ENCODE assay signal across 13 cellular contexts in genomic region chr16:11635127-11635652, GRCh38. TPM values are rescaled to one million over a fixed set of nuclear protein-coding genes. Genes with fewer than 3 reads are reported as not detected.
DNase-seq lines count a peak whose midpoint lies in the region; TF ChIP-seq lines count a peak whose summit lies in the region.
"Had no signal": no experiment of that assay in that cellular context is flagged by ENCODE, and none has a peak within 500 bp of the region (broad histone marks: within the 10 kb centered on the region; RNA-seq: fewer than 3 reads in every experiment).

No MANE protein-coding gene starts in this region.

- H3K79me1 ChIP-seq in mesenchymal stem cell (replicated peaks; ENCODE audit: low read length, poor library complexity, severe bottlenecking) = no peaks in the 10 kb centered on the region

- H3K27ac ChIP-seq in RWPE1 = peak overlapping the region; percentile 17
- H3K27ac ChIP-seq in mesenchymal stem cell (ENCODE audit: low read length, poor library complexity, severe bottlenecking) = no peak overlapping the region
- H3K27ac ChIP-seq in stomach = peak overlapping the region; percentile 27 to 79 (median 71)

- no peak overlapping the region for H4K91ac ChIP-seq in mesenchymal stem cell (ENCODE audit: low read length)

- H3K23ac ChIP-seq in mesenchymal stem cell (ENCODE audit: low read length in 2 of 2) = no peak overlapping the region

- peak overlapping the region in 1 of 2 experiments; percentile 32 for H3K4ac ChIP-seq in mesenchymal stem cell (ENCODE audit: low read depth in 1 of 2, low read length in 2 of 2)

- no peaks in the 10 kb centered on the region for H3K9me3 Mint-ChIP-seq in activated T-helper 2 cell treated with anti-CD3 and anti-CD28 coated beads, Interferon-gamma antibody, Interleukin-2, Interleukin-4, amounts not matched to agents 10 μg/mL and 5 μg/mL and 100 μg/mL, durations not matched to agents 14 hours and 24 hours and 36 hours

- TF ChIP-seq POLR2A in stomach (IDR thresholded peaks at IDR 0.05) = no peak

- H3K9ac ChIP-seq in ES-I3 (ENCODE audit: low read depth, low read length) (peak overlapping the region; percentile 34; the same call in 1 of the 2 replicates), mesenchymal stem cell (ENCODE audit: low read length) (no peak overlapping the region)

- H3K27me3 Mint-ChIP-seq in activated T-helper 2 cell treated with anti-CD3 and anti-CD28 coated beads, Interferon-gamma antibody, Interleukin-2, Interleukin-4, amounts not matched to agents 10 μg/mL and 5 μg/mL and 100 μg/mL, durations not matched to agents 14 hours and 24 hours and 36 hours (ENCODE audit: low read depth) = peaks cover 7% of the 10 kb centered on the region

- intact Hi-C loops in stomach (cut with DNase I; ENCODE audit: low total_unique reads) = no loop called here
- intact Hi-C loops in activated T-helper 2 cell treated with anti-CD3 and anti-CD28 coated beads, Interferon-gamma antibody, Interleukin-2, Interleukin-4, amounts not matched to agents 10 μg/mL and 5 μg/mL and 100 μg/mL, durations not matched to agents 14 hours and 24 hours and 36 hours (cut with micrococcal nuclease) = loop anchor here (5.0 kb wide), 1 partner anchor 53 kb away; no protein-coding TSS in a partner anchor

- no peak overlapping the region for H2BK120ac ChIP-seq in mesenchymal stem cell (ENCODE audit: low read depth, low read length)

- H4K8ac ChIP-seq in mesenchymal stem cell (ENCODE audit: low read length) = no peak overlapping the region

- DNase-seq in RWPE1 (ENCODE audit: low spot score) = no peak
- DNase-seq in mesenchymal stem cell = no peak
- peak; percentile 47 for DNase-seq in stomach
- DNase-seq in activated T-helper 2 cell treated with anti-CD3 and anti-CD28 coated beads, Interferon-gamma antibody, Interleukin-2, Interleukin-4, amounts not matched to agents 10 μg/mL and 5 μg/mL and 100 μg/mL, durations not matched to agents 14 hours and 24 hours and 36 hours (ENCODE audit: low spot score) = no peak
- no peak for DNase-seq in activated T-cell treated with anti-CD3 and anti-CD28 coated beads for 4 hours
- no peak for DNase-seq in T-helper 1 cell
- DNase-seq: NCI-H2029 treated with DMSO at 0.1 percent for 48 hours, NCI-H2171 treated with DMSO at 0.1 percent for 48 hours, NCI-H446 treated with DMSO at 0.1 percent for 48 hours, NCI-H748 treated with DMSO at 0.1 percent for 48 hours, PC-3 had no signal

- CTCF ChIA-PET in RWPE1 (lab: Yijun Ruan, JAX) = interaction anchor here (0.9 to 1.1 kb wide), 2 partner anchors 11 to 218 kb away, joined by 3 read pairs; no protein-coding TSS in a partner anchor

- no peak for TF ChIP-seq EP300 in stomach (IDR thresholded peaks at IDR 0.05)

- H3K4me3 ChIP-seq in mesenchymal stem cell (ENCODE audit: insufficient read depth in 1 of 2, low read depth in 1 of 2, low read length in 2 of 2) = no peak overlapping the region
- H3K4me3 ChIP-seq in stomach = no peak overlapping the region

- H3K27me3 ChIP-seq in mesenchymal stem cell (ENCODE audit: control insufficient read depth in 1 of 2, insufficient read depth in 1 of 2, low read length in 2 of 2) (peaks cover 0 to 5% of the 10 kb centered on the region in 2 experiments), stomach (no peaks in the 10 kb centered on the region)

- no peak overlapping the region for H3K4me2 ChIP-seq in mesenchymal stem cell (ENCODE audit: low read length, poor library complexity, severe bottlenecking)

- H3K27ac Mint-ChIP-seq in activated T-helper 2 cell treated with anti-CD3 and anti-CD28 coated beads, Interferon-gamma antibody, Interleukin-2, Interleukin-4, amounts not matched to agents 10 μg/mL and 5 μg/mL and 100 μg/mL, durations not matched to agents 14 hours and 24 hours and 36 hours = no peak overlapping the region

- H2AK5ac ChIP-seq in mesenchymal stem cell (ENCODE audit: low read length, severe bottlenecking) = peak overlapping the region; percentile 47

- peaks cover 21% of the 10 kb centered on the region for H3K4me1 ChIP-seq in ES-I3 (ENCODE audit: insufficient read depth, low read length)
- peaks cover 29% of the 10 kb centered on the region for H3K4me1 ChIP-seq in mesenchymal stem cell (ENCODE audit: control insufficient read depth, insufficient read depth, low read depth, low read length)
- peaks cover 9 to 51% (median 29%) of the 10 kb centered on the region in 4 donors for H3K4me1 ChIP-seq in stomach

- no peaks in the 10 kb centered on the region for H3K36me3 Mint-ChIP-seq in activated T-helper 2 cell treated with anti-CD3 and anti-CD28 coated beads, Interferon-gamma antibody, Interleukin-2, Interleukin-4, amounts not matched to agents 10 μg/mL and 5 μg/mL and 100 μg/mL, durations not matched to agents 14 hours and 24 hours and 36 hours (ENCODE audit: low read depth)

- peaks cover 5% of the 10 kb centered on the region for H3K4me1 Mint-ChIP-seq in activated T-helper 2 cell treated with anti-CD3 and anti-CD28 coated beads, Interferon-gamma antibody, Interleukin-2, Interleukin-4, amounts not matched to agents 10 μg/mL and 5 μg/mL and 100 μg/mL, durations not matched to agents 14 hours and 24 hours and 36 hours (ENCODE audit: low read depth)

- peak overlapping the region in 1 of 2 experiments; percentile 35 for H3K14ac ChIP-seq in mesenchymal stem cell (ENCODE audit: low read length in 2 of 2)

- H2BK12ac ChIP-seq in mesenchymal stem cell (ENCODE audit: low read length in 2 of 2) = peak overlapping the region; percentile 38 to 70

- 92% methylated on average over 10 of the region's 10 CpGs for WGBS in mesenchymal stem cell
- WGBS in stomach, 5 donors = 67 to 85% (median 69%) methylated on average over 10 of the region's 10 CpGs

- TF ChIP-seq CTCF in RWPE1 (conservative IDR thresholded peaks at IDR 0.05; ENCODE audit: low read depth) (no peak), stomach (IDR thresholded peaks at IDR 0.05) (no peak)

- H2BK15ac ChIP-seq in mesenchymal stem cell (ENCODE audit: low read depth, poor library complexity, severe bottlenecking) = no peak overlapping the region

- no peak overlapping the region for H2AFZ ChIP-seq in mesenchymal stem cell (ENCODE audit: low read depth, low read length)

- no peak overlapping the region for H3K4me3 Mint-ChIP-seq in activated T-helper 2 cell treated with anti-CD3 and anti-CD28 coated beads, Interferon-gamma antibody, Interleukin-2, Interleukin-4, amounts not matched to agents 10 μg/mL and 5 μg/mL and 100 μg/mL, durations not matched to agents 14 hours and 24 hours and 36 hours (ENCODE audit: low read depth)
- H3K4me3 Mint-ChIP-seq: CD14-positive monocyte had no signal

- POLR2A ChIA-PET in RWPE1 (lab: Yijun Ruan, JAX; ENCODE audit: low non-redundant PET) = no interaction called here

- H3K9me3 ChIP-seq in ES-I3 (ENCODE audit: control insufficient read depth, insufficient read depth, low read length) (no peaks in the 10 kb centered on the region), mesenchymal stem cell (ENCODE audit: control insufficient read depth, low read length) (no peaks in the 10 kb centered on the region), stomach (no peaks in the 10 kb centered on the region)

- no peak overlapping the region for H2BK5ac ChIP-seq in mesenchymal stem cell (ENCODE audit: low read depth, low read length, poor library complexity, severe bottlenecking)

- no peaks in the 10 kb centered on the region for H3K36me3 ChIP-seq in ES-I3 (ENCODE audit: insufficient read depth, low read length)
- H3K36me3 ChIP-seq in mesenchymal stem cell (ENCODE audit: control insufficient read depth in 1 of 2, insufficient read depth in 2 of 2, low read depth in 1 of 2, low read length in 2 of 2) = no peaks in the 10 kb centered on the region
- no peaks in the 10 kb centered on the region for H3K36me3 ChIP-seq in stomach

- peak overlapping the region in 1 of 2 experiments; percentile 71 for H3K18ac ChIP-seq in mesenchymal stem cell (ENCODE audit: low read depth in 1 of 2, low read length in 2 of 2)

RNA-seq across cellular contexts. Expression of gene SNN, which starts 33.1 kb away (rescaled TPM):
- polyA plus RNA-seq in mesenchymal stem cell (2013, experiment 1 of 2) = 10.0 TPM
- polyA plus RNA-seq in mesenchymal stem cell (2013, experiment 2 of 2) = 10.1 TPM
- total RNA-seq in stomach = 10 to 100 TPM in 4 of 5 donors, 1 to 10 TPM in 1; 2.9 to 25.0 (median 16.0) TPM
- 10 to 100 TPM in 2 of 3 donors, 1 to 10 TPM in 1; 8.5 to 14.0 (median 11.3) TPM for polyA plus RNA-seq in stomach
- 8.6 and 9.5 TPM in 2 replicates for total RNA-seq in activated T-helper 2 cell treated with anti-CD3 and anti-CD28 coated beads, Interferon-gamma antibody, Interleukin-2, Interleukin-4, amounts not matched to agents 10 μg/mL and 5 μg/mL and 100 μg/mL, durations not matched to agents 14 hours and 24 hours and 36 hours

RNA-seq across cellular contexts. Expression of gene LITAF, which starts 48.5 kb away (rescaled TPM):
- polyA plus RNA-seq in mesenchymal stem cell (2013, experiment 1 of 2) = 137 TPM
- polyA plus RNA-seq in mesenchymal stem cell (2013, experiment 2 of 2) = 138 TPM
- 100 to 1,000 TPM in 1 of 5 donors, 10 to 100 TPM in 3, 1 to 10 TPM in 1; 9.8 to 211 (median 46.6) TPM for total RNA-seq in stomach
- polyA plus RNA-seq in stomach = 100 to 1,000 TPM in 2 of 3 donors, 10 to 100 TPM in 1; 43.7 to 124 (median 118) TPM
- total RNA-seq in activated T-helper 2 cell treated with anti-CD3 and anti-CD28 coated beads, Interferon-gamma antibody, Interleukin-2, Interleukin-4, amounts not matched to agents 10 μg/mL and 5 μg/mL and 100 μg/mL, durations not matched to agents 14 hours and 24 hours and 36 hours = 121 and 135 TPM in 2 replicates
